13 cellular contexts compared by ENCODE assay signal in the genomic region with DNA sequence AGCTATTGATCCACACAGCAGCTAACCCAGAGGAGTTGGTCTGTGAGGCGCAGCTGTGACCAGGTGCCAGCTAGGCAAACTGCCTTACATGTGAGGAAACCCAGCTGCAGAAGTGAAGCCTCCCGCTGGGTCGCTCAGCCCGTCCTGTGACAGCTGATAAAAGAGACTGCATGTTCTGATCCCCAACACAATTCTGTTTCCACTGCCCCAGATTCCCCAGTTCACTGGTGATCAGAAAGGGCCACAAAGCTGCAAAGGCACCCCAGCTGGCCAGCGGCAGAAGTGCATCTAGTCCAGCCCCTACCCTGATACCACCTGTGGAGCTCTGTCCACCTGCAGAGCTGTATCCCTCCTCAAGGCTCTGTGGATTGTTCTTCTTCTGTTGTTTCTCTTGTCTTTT.
DNase-seq lines count a peak whose midpoint lies in the region; ATAC-seq and TF ChIP-seq lines count a peak whose summit lies in the region.
"Had no signal": no experiment of that assay in that cellular context is flagged by ENCODE, and none has a peak within 500 bp of the region (broad histone marks: within the 10 kb centered on the region; RNA-seq: fewer than 3 reads in every experiment).

No MANE protein-coding gene starts in this region.

- intact Hi-C loops in activated CD4-positive, alpha-beta memory T cell treated with anti-CD3 and anti-CD28 coated beads for 36 hours (cut with micrococcal nuclease), result no loop called here
- intact Hi-C loops in esophagus muscularis mucosa (cut with DNase I), result no loop called here

- peak; percentile 9 for DNase-seq in activated CD4-positive, alpha-beta memory T cell treated with anti-CD3 and anti-CD28 coated beads for 36 hours
- no peak for DNase-seq in activated CD4-positive, alpha-beta memory T cell treated with anti-CD3 and anti-CD28 coated beads, Interleukin-2, amount 10 ng/mL, durations not matched to agents 7 days and 5 days
- peak; percentile 41 for DNase-seq in NCI-H69 (lab: John Stamatoyannopoulos, UW)
- DNase-seq in esophagus muscularis mucosa (ENCODE audit: extremely low spot score), result peak; percentile 83
- DNase-seq in progenitor cell of endocrine pancreas (ENCODE audit: low spot score, unreplicated experiment), result no peak
- no peak for DNase-seq in globus pallidus (ENCODE audit: low spot score)
- no peak for DNase-seq in DMS79 (lab: John Stamatoyannopoulos, UW)
- DNase-seq: activated CD8-positive, alpha-beta memory T cell treated with anti-CD3 and anti-CD28 coated beads, Interleukin-2, amount 50 U/mL, for 4 hours; C1 segment of cervical spinal cord; caudate nucleus; NCI-H1694; stimulated activated CD4-positive, alpha-beta T cell treated with anti-CD3 and anti-CD28 coated beads, Interleukin-2, amount 100 ng/mL, for 48 hours had no signal

- no peak overlapping the region for H3K27ac Mint-ChIP-seq in activated CD4-positive, alpha-beta memory T cell treated with anti-CD3 and anti-CD28 coated beads for 36 hours
- H3K27ac Mint-ChIP-seq in activated CD4-positive, alpha-beta memory T cell treated with anti-CD3 and anti-CD28 coated beads, Interleukin-2, amount 10 ng/mL, durations not matched to agents 7 days and 5 days, result no peak overlapping the region
- no peak overlapping the region for H3K27ac Mint-ChIP-seq in progenitor cell of endocrine pancreas

- H3K27ac ChIP-seq in esophagus muscularis mucosa (replicated peaks in 1 of 4), result no peak overlapping the region

- H3K4me3 Mint-ChIP-seq in activated CD4-positive, alpha-beta memory T cell treated with anti-CD3 and anti-CD28 coated beads for 36 hours, result no peak overlapping the region
- H3K4me3 Mint-ChIP-seq in activated CD4-positive, alpha-beta memory T cell treated with anti-CD3 and anti-CD28 coated beads, Interleukin-2, amount 10 ng/mL, durations not matched to agents 7 days and 5 days, result no peak overlapping the region
- H3K4me3 Mint-ChIP-seq in progenitor cell of endocrine pancreas (ENCODE audit: low read depth), result no peak overlapping the region

- no peak overlapping the region for H3K4me3 ChIP-seq in esophagus muscularis mucosa

- no peaks in the 10 kb centered on the region for H3K27me3 ChIP-seq in esophagus muscularis mucosa

- no peak for ATAC-seq in HG02571 (IDR thresholded peaks at IDR 0.05; ENCODE audit: unreplicated experiment)

- no peaks in the 10 kb centered on the region for H3K27me3 Mint-ChIP-seq in activated CD4-positive, alpha-beta memory T cell treated with anti-CD3 and anti-CD28 coated beads for 36 hours
- no peaks in the 10 kb centered on the region for H3K27me3 Mint-ChIP-seq in activated CD4-positive, alpha-beta memory T cell treated with anti-CD3 and anti-CD28 coated beads, Interleukin-2, amount 10 ng/mL, durations not matched to agents 7 days and 5 days
- no peaks in the 10 kb centered on the region for H3K27me3 Mint-ChIP-seq in progenitor cell of endocrine pancreas

- no peak for TF ChIP-seq POLR2A in esophagus muscularis mucosa (IDR thresholded peaks at IDR 0.05; ENCODE audit: low read depth)

- no peaks in the 10 kb centered on the region for H3K9me3 Mint-ChIP-seq in activated CD4-positive, alpha-beta memory T cell treated with anti-CD3 and anti-CD28 coated beads for 36 hours
- no peaks in the 10 kb centered on the region for H3K9me3 Mint-ChIP-seq in activated CD4-positive, alpha-beta memory T cell treated with anti-CD3 and anti-CD28 coated beads, Interleukin-2, amount 10 ng/mL, durations not matched to agents 7 days and 5 days
- H3K9me3 Mint-ChIP-seq in progenitor cell of endocrine pancreas (ENCODE audit: low read depth), result no peaks in the 10 kb centered on the region

- WGBS in esophagus muscularis mucosa, result 90% methylated on average over 1 of the region's 5 CpGs

- no peaks in the 10 kb centered on the region for H3K4me1 Mint-ChIP-seq in activated CD4-positive, alpha-beta memory T cell treated with anti-CD3 and anti-CD28 coated beads for 36 hours (ENCODE audit: low read depth)
- peaks cover 7% of the 10 kb centered on the region for H3K4me1 Mint-ChIP-seq in activated CD4-positive, alpha-beta memory T cell treated with anti-CD3 and anti-CD28 coated beads, Interleukin-2, amount 10 ng/mL, durations not matched to agents 7 days and 5 days
- H3K4me1 Mint-ChIP-seq in progenitor cell of endocrine pancreas (ENCODE audit: low read depth), result peaks cover 2% of the 10 kb centered on the region

- H3K36me3 ChIP-seq in esophagus muscularis mucosa, result peaks cover 10 to 39% (median 29%) of the 10 kb centered on the region in 4 donors

- POLR2A ChIA-PET in activated CD4-positive, alpha-beta memory T cell treated with anti-CD3 and anti-CD28 coated beads for 36 hours (lab: Charles Lee), result no interaction called here
- POLR2A ChIA-PET in activated CD4-positive, alpha-beta memory T cell treated with anti-CD3 and anti-CD28 coated beads, Interleukin-2, amount 10 ng/mL, durations not matched to agents 7 days and 5 days (lab: Charles Lee), result no interaction called here

- CTCF ChIA-PET in activated CD4-positive, alpha-beta memory T cell treated with anti-CD3 and anti-CD28 coated beads for 36 hours (lab: Charles Lee), result no interaction called here
- CTCF ChIA-PET in activated CD4-positive, alpha-beta memory T cell treated with anti-CD3 and anti-CD28 coated beads, Interleukin-2, amount 10 ng/mL, durations not matched to agents 7 days and 5 days (lab: Charles Lee), result interaction anchor here (1.0 to 1.1 kb wide), 2 partner anchors 10 to 23 kb away, joined by 3 read pairs; no protein-coding TSS in a partner anchor

- no peak for TF ChIP-seq EP300 in esophagus muscularis mucosa (IDR thresholded peaks at IDR 0.05)

- H3K4me1 ChIP-seq in esophagus muscularis mucosa, result peaks cover 0 to 15% (median 7%) of the 10 kb centered on the region in 4 donors

- no peaks in the 10 kb centered on the region for H3K9me3 ChIP-seq in esophagus muscularis mucosa

- H3K36me3 Mint-ChIP-seq in activated CD4-positive, alpha-beta memory T cell treated with anti-CD3 and anti-CD28 coated beads for 36 hours, result peaks cover 31% of the 10 kb centered on the region
- H3K36me3 Mint-ChIP-seq in activated CD4-positive, alpha-beta memory T cell treated with anti-CD3 and anti-CD28 coated beads, Interleukin-2, amount 10 ng/mL, durations not matched to agents 7 days and 5 days (ENCODE audit: low read depth), result peaks cover 12% of the 10 kb centered on the region
- no peaks in the 10 kb centered on the region for H3K36me3 Mint-ChIP-seq in progenitor cell of endocrine pancreas (ENCODE audit: insufficient read depth)

- no peak for TF ChIP-seq CTCF in esophagus muscularis mucosa (IDR thresholded peaks at IDR 0.05)
- TF ChIP-seq CTCF in progenitor cell of endocrine pancreas (IDR thresholded peaks at IDR 0.05; ENCODE audit: unreplicated experiment), result peak; percentile 43

Comparison
In these comparisons a context has a peak if more than half of its experiments do, and no peak if none do; other contexts are left out.
1. DNase-seq: peak in activated CD4-positive, alpha-beta memory T cell treated with anti-CD3 and anti-CD28 coated beads for 36 hours (single experiment), NCI-H69 (single experiment) and esophagus muscularis mucosa (single experiment); none in activated CD4-positive, alpha-beta memory T cell treated with anti-CD3 and anti-CD28 coated beads, Interleukin-2, amount 10 ng/mL, durations not matched to agents 7 days and 5 days (single experiment), progenitor cell of endocrine pancreas (single experiment), globus pallidus (single experiment) and DMS79 (single experiment).